ENCODE assay signal across 12 cellular contexts in genomic region chr6:42771741-42772100, GRCh38. TPM values are rescaled to one million over a fixed set of nuclear protein-coding genes. Genes with fewer than 3 reads are reported as not detected.
DNase-seq lines count a peak whose midpoint lies in the region; ATAC-seq and TF ChIP-seq lines count a peak whose summit lies in the region.
"Had no signal": no experiment of that assay in that cellular context is flagged by ENCODE, and none has a peak within 500 bp of the region (broad histone marks: within the 10 kb centered on the region; RNA-seq: fewer than 3 reads in every experiment).

No MANE protein-coding gene starts in this region.

- H3K27me3 ChIP-seq in KMS-11 (ENCODE audit: insufficient read depth, low read depth) (no peaks in the 10 kb centered on the region), aorta (ENCODE audit: control insufficient read depth in 1 of 2, insufficient read depth in 2 of 2, low read length in 1 of 2) (no peaks in the 10 kb centered on the region)
- H3K27me3 ChIP-seq: esophagus muscularis mucosa, testis had no signal

- H3K27ac Mint-ChIP-seq in activated CD4-positive, alpha-beta T cell treated with anti-CD3 and anti-CD28 coated beads, Interleukin-2, amount 10 ng/mL, durations not matched to agents 24 days and 14 days = peak overlapping the region; percentile 99
- peak overlapping the region in 4 of 5 experiments; percentile 14 to 78 (median 56) for H3K27ac Mint-ChIP-seq in brain
- peak overlapping the region; percentile 100 for H3K27ac Mint-ChIP-seq in stimulated activated effector memory CD8-positive, alpha-beta T cell treated with anti-CD3 and anti-CD28 coated beads, Interleukin-12 subunit alpha, Interleukin-12 subunit beta, amount 100 ng/mL, for 72 hours

- peaks cover 32% of the 10 kb centered on the region for H3K79me2 ChIP-seq in KMS-11 (ENCODE audit: insufficient read depth, low read depth)

- intact Hi-C loops in activated CD4-positive, alpha-beta T cell treated with anti-CD3 and anti-CD28 coated beads, Interleukin-2, amount 10 ng/mL, durations not matched to agents 24 days and 14 days (cut with micrococcal nuclease) = loop anchor here (1.0 to 5.0 kb wide), 4 partner anchors 11 to 204 kb away; partner anchors contain the start of genes BICRAL, CNPY3 and TBCC
- intact Hi-C loops in aorta (cut with DNase I) = no loop called here

- H3K27me3 Mint-ChIP-seq in activated CD4-positive, alpha-beta T cell treated with anti-CD3 and anti-CD28 coated beads, Interleukin-2, amount 10 ng/mL, durations not matched to agents 24 days and 14 days = no peaks in the 10 kb centered on the region
- H3K27me3 Mint-ChIP-seq in brain = peaks cover 3% of the 10 kb centered on the region

- H3K4me1 Mint-ChIP-seq in activated CD4-positive, alpha-beta T cell treated with anti-CD3 and anti-CD28 coated beads, Interleukin-2, amount 10 ng/mL, durations not matched to agents 24 days and 14 days = peaks cover 55% of the 10 kb centered on the region
- peaks cover 18% of the 10 kb centered on the region for H3K4me1 Mint-ChIP-seq in brain
- peaks cover 68% of the 10 kb centered on the region for H3K4me1 Mint-ChIP-seq in stimulated activated effector memory CD8-positive, alpha-beta T cell treated with anti-CD3 and anti-CD28 coated beads, Interleukin-12 subunit alpha, Interleukin-12 subunit beta, amount 100 ng/mL, for 72 hours

- ATAC-seq in stimulated activated effector memory CD8-positive, alpha-beta T cell treated with anti-CD3 and anti-CD28 coated beads, Interleukin-12 subunit alpha, Interleukin-12 subunit beta, amount 100 ng/mL, for 72 hours = peak; percentile 24
- ATAC-seq in GM21737 (IDR thresholded peaks at IDR 0.05; ENCODE audit: unreplicated experiment) (no peak), aorta (ENCODE audit: low FRiP score) (no peak)

- H3K36me3 ChIP-seq in KMS-11 (ENCODE audit: insufficient read depth) (no peaks in the 10 kb centered on the region), aorta (ENCODE audit: control insufficient read depth in 1 of 2, insufficient read depth in 2 of 2, low read length in 1 of 2) (no peaks in the 10 kb centered on the region)
- H3K36me3 ChIP-seq: esophagus muscularis mucosa had no signal

- H3K36me3 Mint-ChIP-seq in activated CD4-positive, alpha-beta T cell treated with anti-CD3 and anti-CD28 coated beads, Interleukin-2, amount 10 ng/mL, durations not matched to agents 24 days and 14 days (ENCODE audit: low read depth) = peaks cover 16% of the 10 kb centered on the region
- H3K36me3 Mint-ChIP-seq in brain = no peaks in the 10 kb centered on the region
- peaks cover 18% of the 10 kb centered on the region for H3K36me3 Mint-ChIP-seq in stimulated activated effector memory CD8-positive, alpha-beta T cell treated with anti-CD3 and anti-CD28 coated beads, Interleukin-12 subunit alpha, Interleukin-12 subunit beta, amount 100 ng/mL, for 72 hours

- WGBS in aorta, 2 donors = 77 to 79% methylated on average over 3 of the region's 3 CpGs

- H3K4me2 ChIP-seq in KMS-11 = peak overlapping the region; percentile 98

- H3K4me1 ChIP-seq in KMS-11 (ENCODE audit: low read depth, poor library complexity, severe bottlenecking) (peaks cover 64% of the 10 kb centered on the region), aorta (ENCODE audit: control insufficient read depth in 1 of 2, insufficient read depth in 2 of 2, low read length in 2 of 2) (no peaks in the 10 kb centered on the region)

- H4K20me1 ChIP-seq in KMS-11 (ENCODE audit: insufficient read depth) = no peaks in the 10 kb centered on the region

- H3K27ac ChIP-seq in KMS-11 (peak overlapping the region; percentile 100), aorta (ENCODE audit: low read depth in 1 of 2, low read length in 2 of 2) (no peak overlapping the region)
- H3K27ac ChIP-seq: esophagus muscularis mucosa, testis had no signal

- H3K9ac ChIP-seq in KMS-11 = peak overlapping the region; percentile 95

- H3K9me3 ChIP-seq in aorta (ENCODE audit: control insufficient read depth, low read length) = no peaks in the 10 kb centered on the region
- H3K9me3 ChIP-seq: esophagus muscularis mucosa, testis had no signal

- no peaks in the 10 kb centered on the region for H3K9me3 Mint-ChIP-seq in activated CD4-positive, alpha-beta T cell treated with anti-CD3 and anti-CD28 coated beads, Interleukin-2, amount 10 ng/mL, durations not matched to agents 24 days and 14 days
- no peaks in the 10 kb centered on the region for H3K9me3 Mint-ChIP-seq in brain
- H3K9me3 Mint-ChIP-seq in stimulated activated effector memory CD8-positive, alpha-beta T cell treated with anti-CD3 and anti-CD28 coated beads, Interleukin-12 subunit alpha, Interleukin-12 subunit beta, amount 100 ng/mL, for 72 hours = no peaks in the 10 kb centered on the region

- DNase-seq in activated CD4-positive, alpha-beta T cell treated with anti-CD3 and anti-CD28 coated beads, Interleukin-2, amount 10 ng/mL, durations not matched to agents 24 days and 14 days = peak; percentile 77
- no peak for DNase-seq in activated CD4-positive, alpha-beta T cell treated with anti-CD3 and anti-CD28 coated beads, Interleukin-2, amount 50 U/mL, for 48 hours
- DNase-seq in stimulated activated effector memory CD8-positive, alpha-beta T cell treated with anti-CD3 and anti-CD28 coated beads, Interleukin-12 subunit alpha, Interleukin-12 subunit beta, amount 100 ng/mL, for 72 hours (ENCODE audit: low spot score in 2 of 2) = no peak
- DNase-seq in T1000 (lab: John Stamatoyannopoulos, UW) (no peak), aorta (no peak)

- TF ChIP-seq CTCF in KMS-11 (conservative IDR thresholded peaks at IDR 0.05; ENCODE audit: low read depth, low read length) (no peak), brain (conservative IDR thresholded peaks at IDR 0.05) (no peak)

- peak overlapping the region; percentile 39 for H2AFZ ChIP-seq in KMS-11 (ENCODE audit: low read depth)

- H3K4me3 Mint-ChIP-seq in activated CD4-positive, alpha-beta T cell treated with anti-CD3 and anti-CD28 coated beads, Interleukin-2, amount 10 ng/mL, durations not matched to agents 24 days and 14 days = peak overlapping the region; percentile 83
- peak overlapping the region in 4 of 5 experiments; percentile 17 to 74 (median 66) for H3K4me3 Mint-ChIP-seq in brain
- H3K4me3 Mint-ChIP-seq in stimulated activated effector memory CD8-positive, alpha-beta T cell treated with anti-CD3 and anti-CD28 coated beads, Interleukin-12 subunit alpha, Interleukin-12 subunit beta, amount 100 ng/mL, for 72 hours = peak overlapping the region; percentile 72

- H3K4me3 ChIP-seq in KMS-11 (IDR thresholded peaks at IDR 0.05; ENCODE audit: insufficient read depth, low read depth, low read length) (no peak overlapping the region), aorta (ENCODE audit: low read length in 2 of 2) (no peak overlapping the region)

RNA-seq across cellular contexts. Expression of gene BICRAL, which starts 10.1 kb away (rescaled TPM):
- 12.5 and 12.9 TPM in 2 replicates for total RNA-seq in activated CD4-positive, alpha-beta T cell treated with anti-CD3 and anti-CD28 coated beads, Interleukin-2, amount 10 ng/mL, durations not matched to agents 24 days and 14 days
- polyA plus RNA-seq in brain (ENCODE audit: insufficient read depth, low read depth, low replicate concordance) (17.9 TPM), aorta (1 to 10 TPM; 4.8 to 5.8 TPM)
- 10 to 100 TPM; 17.2 to 21.1 TPM for total RNA-seq in aorta

RNA-seq across cellular contexts. Expression of gene TBCC, which starts 25.8 kb away (rescaled TPM):
- 18.4 TPM in 2 replicates for total RNA-seq in activated CD4-positive, alpha-beta T cell treated with anti-CD3 and anti-CD28 coated beads, Interleukin-2, amount 10 ng/mL, durations not matched to agents 24 days and 14 days
- polyA plus RNA-seq in brain (ENCODE audit: insufficient read depth, low read depth, low replicate concordance) = 40.8 TPM
- 10 to 100 TPM; 16.1 to 16.8 TPM for total RNA-seq in aorta
- polyA plus RNA-seq in aorta = 10 to 100 TPM; 14.4 to 33.1 TPM

RNA-seq across cellular contexts. Expression of gene PRPH2, which starts 49.3 kb away (rescaled TPM):
- not detected in 2 replicates for total RNA-seq in activated CD4-positive, alpha-beta T cell treated with anti-CD3 and anti-CD28 coated beads, Interleukin-2, amount 10 ng/mL, durations not matched to agents 24 days and 14 days
- polyA plus RNA-seq in brain (ENCODE audit: insufficient read depth, low read depth, low replicate concordance) (2.0 TPM), aorta (under 1 TPM in 1 of 2 donors, not detected in 1; 0.72 TPM)
- total RNA-seq in aorta = 1 to 10 TPM; 1.4 to 2.8 TPM
- total RNA-seq: H4, MCF 10A had no signal
